12 cellular contexts compared by ENCODE assay signal in genomic region chr4:84482564-84483563, GRCh38. TPM values are rescaled to one million over a fixed set of nuclear protein-coding genes. Genes with fewer than 3 reads are reported as not detected.
A peak's percentile ranks its signal among the peaks of the same experiment; 100 is the strongest.
DNase-seq lines count a peak whose midpoint lies in the region; ATAC-seq and TF ChIP-seq lines count a peak whose summit lies in the region.
"Had no signal": no experiment of that assay in that cellular context is flagged by ENCODE, and none has a peak within 500 bp of the region (broad histone marks: within the 10 kb centered on the region; RNA-seq: fewer than 3 reads in every experiment).

No MANE protein-coding gene starts in this region.

- no peaks in the 10 kb centered on the region for H3K36me3 ChIP-seq in testis (ENCODE audit: low read depth, missing control alignments)
- H3K36me3 ChIP-seq: pancreas had no signal

- no peak overlapping the region for H3K4me3 Mint-ChIP-seq in activated naive CD4-positive, alpha-beta T cell treated with anti-CD3 and anti-CD28 coated beads, Interleukin-2, amount 10 ng/mL, durations not matched to agents 7 days and 5 days
- H3K4me3 Mint-ChIP-seq in effector memory CD8-positive, alpha-beta T cell, result no peak overlapping the region

- H3K9me3 Mint-ChIP-seq in activated naive CD4-positive, alpha-beta T cell treated with anti-CD3 and anti-CD28 coated beads, Interleukin-2, amount 10 ng/mL, durations not matched to agents 7 days and 5 days, result peaks cover 2% of the 10 kb centered on the region
- H3K9me3 Mint-ChIP-seq in effector memory CD8-positive, alpha-beta T cell, result peaks cover 0 to 2% of the 10 kb centered on the region in 2 donors

- peak overlapping the region; percentile 56 for H3K4me3 ChIP-seq in coronary artery
- peak overlapping the region; percentile 44 to 53 for H3K4me3 ChIP-seq in testis
- H3K4me3 ChIP-seq: pancreas had no signal

- no peak for TF ChIP-seq CTCF in coronary artery (IDR thresholded peaks at IDR 0.05)
- peak in 2 of 3 experiments; percentile 35 to 37 for TF ChIP-seq CTCF in testis (IDR thresholded peaks at IDR 0.05)

- peak; percentile 24 for DNase-seq in activated naive CD4-positive, alpha-beta T cell treated with anti-CD3 and anti-CD28 coated beads, Interleukin-2, amount 10 ng/mL, durations not matched to agents 7 days and 5 days
- no peak for DNase-seq in activated naive CD4-positive, alpha-beta T cell (lab: John Stamatoyannopoulos, UW)
- DNase-seq in coronary artery (ENCODE audit: low spot score) (no peak), left lobe of liver (ENCODE audit: low spot score) (no peak), testis (peak; percentile 67), islet precursor cell (no peak)
- DNase-seq in effector memory CD8-positive, alpha-beta T cell, result no peak
- DNase-seq in effector CD4-positive, alpha-beta T cell, result no peak
- DNase-seq: activated CD8-positive, alpha-beta memory T cell treated with anti-CD3 and anti-CD28 coated beads, Interleukin-2, amount 50 U/mL, for 48 hours; CD8-positive, alpha-beta memory T cell; SHP77 had no signal

- intact Hi-C loops in testis (cut with DNase I; ENCODE audit: low total_unique reads), result no loop called here

- H3K4me1 ChIP-seq in testis, result no peaks in the 10 kb centered on the region
- H3K4me1 ChIP-seq: pancreas had no signal

- H3K9me3 ChIP-seq in testis, result no peaks in the 10 kb centered on the region
- H3K9me3 ChIP-seq: pancreas had no signal

- H3K27me3 Mint-ChIP-seq in activated naive CD4-positive, alpha-beta T cell treated with anti-CD3 and anti-CD28 coated beads, Interleukin-2, amount 10 ng/mL, durations not matched to agents 7 days and 5 days, result peaks cover 72% of the 10 kb centered on the region
- H3K27me3 Mint-ChIP-seq in effector memory CD8-positive, alpha-beta T cell, result peaks cover 52 to 87% of the 10 kb centered on the region in 2 donors

- H3K36me3 Mint-ChIP-seq in activated naive CD4-positive, alpha-beta T cell treated with anti-CD3 and anti-CD28 coated beads, Interleukin-2, amount 10 ng/mL, durations not matched to agents 7 days and 5 days, result peaks cover 2% of the 10 kb centered on the region
- H3K36me3 Mint-ChIP-seq in effector memory CD8-positive, alpha-beta T cell (ENCODE audit: insufficient read depth), result no peaks in the 10 kb centered on the region
- H3K36me3 Mint-ChIP-seq: CD8-positive, alpha-beta memory T cell had no signal

- H3K4me1 Mint-ChIP-seq in activated naive CD4-positive, alpha-beta T cell treated with anti-CD3 and anti-CD28 coated beads, Interleukin-2, amount 10 ng/mL, durations not matched to agents 7 days and 5 days, result peaks cover 7% of the 10 kb centered on the region
- H3K4me1 Mint-ChIP-seq in effector memory CD8-positive, alpha-beta T cell (ENCODE audit: low read depth in 2 of 2), result peaks cover 0 to 3% of the 10 kb centered on the region in 2 donors

- TF ChIP-seq POLR2A in testis (IDR thresholded peaks at IDR 0.05), result no peak

- H3K27ac ChIP-seq in coronary artery (no peak overlapping the region), testis (no peak overlapping the region)
- H3K27ac ChIP-seq: pancreas had no signal

- CTCF ChIA-PET in activated naive CD4-positive, alpha-beta T cell treated with anti-CD3 and anti-CD28 coated beads, Interleukin-2, amount 10 ng/mL, durations not matched to agents 7 days and 5 days (lab: Charles Lee), result interaction anchor here (0.6 to 1.3 kb wide), 6 partner anchors 8 to 63 kb away, joined by 3 to 5 read pairs (median 4); partner anchors contain the start of gene NKX6-1

- 4 to 13% methylated on average over 7 to 67 of the region's 69 CpGs for WGBS in testis, 2 donors

- peak overlapping the region; percentile 34 for H3K27ac Mint-ChIP-seq in activated naive CD4-positive, alpha-beta T cell treated with anti-CD3 and anti-CD28 coated beads, Interleukin-2, amount 10 ng/mL, durations not matched to agents 7 days and 5 days
- no peak overlapping the region for H3K27ac Mint-ChIP-seq in effector memory CD8-positive, alpha-beta T cell

- H3K27me3 ChIP-seq in testis, result no peaks in the 10 kb centered on the region
- H3K27me3 ChIP-seq: pancreas had no signal

- peak; percentile 53 for ATAC-seq in left lobe of liver
- no peak for ATAC-seq in effector memory CD8-positive, alpha-beta T cell (replicated peaks)

RNA-seq across cellular contexts. Expression of gene NKX6-1, which starts 16.2 kb away (rescaled TPM):
- total RNA-seq in left lobe of liver, result not detected
- total RNA-seq in testis, result 1 to 10 TPM in 1 of 2 donors, under 1 TPM in 1; 0.87 to 1.9 TPM
- 1.3 TPM for polyA plus RNA-seq in testis (ENCODE audit: insufficient read depth, low read depth, low replicate concordance)
- total RNA-seq: CD8-positive, alpha-beta memory T cell had no signal
- polyA plus RNA-seq: CD8-positive, alpha-beta memory T cell had no signal

Comparison
In these comparisons a context has a peak if more than half of its experiments do, and no peak if none do; other contexts are left out.
1. DNase-seq: peak in activated naive CD4-positive, alpha-beta T cell treated with anti-CD3 and anti-CD28 coated beads, Interleukin-2, amount 10 ng/mL, durations not matched to agents 7 days and 5 days (single experiment) and testis (single experiment); none in activated naive CD4-positive, alpha-beta T cell (0 of 4), coronary artery (single experiment), left lobe of liver (single experiment), islet precursor cell (single experiment), effector memory CD8-positive, alpha-beta T cell (0 of 3) and effector CD4-positive, alpha-beta T cell (single experiment).